In the genomic region with DNA sequence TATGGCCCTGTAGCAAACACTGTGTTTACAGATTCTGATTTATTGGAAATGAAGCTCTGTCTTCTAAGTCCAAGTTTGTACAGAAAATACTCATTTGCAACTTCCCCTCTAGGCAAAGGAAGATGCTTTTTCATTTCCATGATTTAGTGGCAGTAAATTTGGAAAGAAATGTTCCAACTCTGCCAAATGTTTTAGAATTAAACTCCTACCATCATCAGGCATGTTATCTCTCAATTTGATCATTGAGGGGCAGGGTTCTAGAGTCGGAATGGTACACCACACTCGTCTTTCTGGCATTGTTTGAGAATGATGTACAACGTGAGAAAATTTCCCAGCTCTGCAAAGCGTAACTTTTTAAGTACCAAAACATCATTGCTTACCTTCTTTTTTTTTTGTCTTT, we compare ENCODE assay signal across 26 cellular contexts.
"Had no signal": no experiment of that assay in that cellular context is flagged by ENCODE, and none has a peak within 500 bp of the region (broad histone marks: within the 10 kb centered on the region; RNA-seq: fewer than 3 reads in every experiment).

No MANE protein-coding gene starts in this region.

- H3K27me3 Mint-ChIP-seq: progenitor cell of endocrine pancreas had no signal

- H3K36me3 Mint-ChIP-seq: memory B cell, natural killer cell had no signal

- H3K4me3 Mint-ChIP-seq: memory B cell; natural killer cell; neural crest cell; stimulated activated naive CD8-positive, alpha-beta T cell treated with anti-CD3 and anti-CD28 coated beads, Interleukin-15, amount 100 ng/mL, for 72 hours had no signal

- H3K9me3 Mint-ChIP-seq: natural killer cell had no signal

- DNase-seq: dermis blood vessel endothelial cell; effector memory CD4-positive, alpha-beta T cell; erythroblast; esophagus squamous epithelium; foreskin fibroblast; gastrocnemius medialis; head of caudate nucleus; natural killer cell; stimulated activated CD4-positive, alpha-beta T cell treated with anti-CD3 and anti-CD28 coated beads, Interleukin-12 subunit alpha, Interleukin-12 subunit beta, amount 100 ng/mL, for 4 hours; stimulated activated CD4-positive, alpha-beta T cell treated with anti-CD3 and anti-CD28 coated beads, Interleukin-1b, Interleukin-23, amount 100 ng/mL, for 48 hours; stimulated activated CD4-positive, alpha-beta T cell treated with anti-CD3 and anti-CD28 coated beads, Interleukin-4, amount 100 ng/mL, for 1 hour; stimulated activated CD8-positive, alpha-beta memory T cell treated with anti-CD3 and anti-CD28 coated beads, Interleukin-4, amount 100 ng/mL, for 48 hours; stimulated activated naive CD4-positive, alpha-beta T cell; stimulated activated naive CD8-positive, alpha-beta T cell treated with anti-CD3 and anti-CD28 coated beads, Interleukin-15, amount 100 ng/mL, for 72 hours; thyroid gland; trophoblast cell had no signal

- H3K4me3 ChIP-seq: coronary artery, esophagus squamous epithelium, gastrocnemius medialis, lung, right atrium auricular region, smooth muscle cell, thyroid gland, vagina had no signal

- H3K27ac ChIP-seq: coronary artery, esophagus squamous epithelium, gastrocnemius medialis, neutrophil, parathyroid adenoma, right atrium auricular region, thyroid gland had no signal

- H3K4me1 Mint-ChIP-seq: memory B cell; natural killer cell; stimulated activated naive CD8-positive, alpha-beta T cell treated with anti-CD3 and anti-CD28 coated beads, Interleukin-15, amount 100 ng/mL, for 72 hours had no signal

- H3K27ac Mint-ChIP-seq: memory B cell; natural killer cell; progenitor cell of endocrine pancreas; stimulated activated naive CD8-positive, alpha-beta T cell treated with anti-CD3 and anti-CD28 coated beads, Interleukin-15, amount 100 ng/mL, for 72 hours had no signal
